In the genomic region with DNA sequence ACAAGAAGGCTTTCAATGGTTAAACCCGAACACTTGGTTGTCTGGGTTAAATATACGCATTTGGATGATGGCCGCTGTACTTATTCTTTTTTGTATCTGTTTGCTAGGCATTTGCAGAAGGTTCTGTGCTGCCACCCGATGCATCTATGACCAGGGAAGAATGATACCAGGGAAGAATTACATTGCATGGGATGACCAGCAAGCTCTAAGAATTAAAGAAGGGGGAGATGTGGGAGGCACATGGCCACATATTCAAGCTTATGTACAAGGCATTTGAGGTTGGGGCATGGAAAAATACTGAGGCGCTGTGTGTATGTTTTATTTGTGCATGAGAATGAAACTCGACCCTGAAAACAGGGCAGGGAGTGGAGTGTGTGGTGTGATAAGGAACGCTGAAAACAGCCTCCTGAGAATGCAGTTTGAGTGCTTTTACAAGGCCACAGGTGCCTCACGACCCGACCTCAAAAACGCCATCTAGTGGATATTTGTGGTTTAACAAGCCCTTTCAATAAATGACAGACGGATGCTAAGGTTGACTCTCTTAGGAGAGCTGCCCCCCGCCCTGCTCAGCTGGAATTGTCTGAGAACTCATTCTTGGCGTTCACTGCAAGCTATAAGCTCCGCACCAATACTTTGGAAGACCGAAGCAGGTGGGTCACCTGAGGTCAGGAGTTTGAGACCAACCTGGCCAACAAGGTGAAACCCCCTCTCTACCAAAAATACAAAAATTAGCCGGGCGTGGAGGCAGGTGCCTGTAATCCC, we compare ENCODE assay signal across 8 cellular contexts. TPM values are rescaled to one million over a fixed set of nuclear protein-coding genes. Genes with fewer than 3 reads are reported as not detected.
DNase-seq lines count a peak whose midpoint lies in the region; ATAC-seq lines count a peak whose summit lies in the region.
"Not testable (repeated sequence)": the region's sequence is repeated elsewhere in the genome, so short reads cannot be mapped to it uniquely, and the experiment has no call there.

No MANE protein-coding gene starts in this region.

- DNase-seq in DMS114 treated with DMSO at 0.1 percent for 48 hours (lab: John Stamatoyannopoulos, UW; ENCODE audit: unreplicated experiment) (peak; percentile 24), LHCN-M2 (ENCODE audit: low read depth) (peak; percentile 53), NCI-H82 (lab: John Stamatoyannopoulos, UW) (peak; percentile 95), dermis blood vessel endothelial cell (peak; percentile 77), left kidney (ENCODE audit: low read depth, low spot score) (peak; percentile 87)
- peak; percentile 28 to 37 for DNase-seq in activated CD4-positive, alpha-beta T cell treated with anti-CD3 and anti-CD28 coated beads for 4 hours
- peak; percentile 37 to 70 for DNase-seq in stimulated activated effector memory CD8-positive, alpha-beta T cell treated with anti-CD3 and anti-CD28 coated beads, Interleukin-12 subunit alpha, Interleukin-12 subunit beta, amount 100 ng/mL, for 72 hours (ENCODE audit: low spot score in 2 of 2)

- ATAC-seq in GM21576 (IDR thresholded peaks at IDR 0.05; ENCODE audit: unreplicated experiment) = peak; percentile 85
- peak; percentile 79 for ATAC-seq in stimulated activated effector memory CD8-positive, alpha-beta T cell treated with anti-CD3 and anti-CD28 coated beads, Interleukin-12 subunit alpha, Interleukin-12 subunit beta, amount 100 ng/mL, for 72 hours

- peaks cover 11% of the 10 kb centered on the region for H3K9me3 Mint-ChIP-seq in stimulated activated effector memory CD8-positive, alpha-beta T cell treated with anti-CD3 and anti-CD28 coated beads, Interleukin-12 subunit alpha, Interleukin-12 subunit beta, amount 100 ng/mL, for 72 hours

- not testable (repeated sequence) for H3K27ac Mint-ChIP-seq in stimulated activated effector memory CD8-positive, alpha-beta T cell treated with anti-CD3 and anti-CD28 coated beads, Interleukin-12 subunit alpha, Interleukin-12 subunit beta, amount 100 ng/mL, for 72 hours

- H3K4me3 Mint-ChIP-seq in stimulated activated effector memory CD8-positive, alpha-beta T cell treated with anti-CD3 and anti-CD28 coated beads, Interleukin-12 subunit alpha, Interleukin-12 subunit beta, amount 100 ng/mL, for 72 hours = not testable (repeated sequence)

- H3K4me1 Mint-ChIP-seq in stimulated activated effector memory CD8-positive, alpha-beta T cell treated with anti-CD3 and anti-CD28 coated beads, Interleukin-12 subunit alpha, Interleukin-12 subunit beta, amount 100 ng/mL, for 72 hours = not testable (repeated sequence)

- H3K36me3 Mint-ChIP-seq in stimulated activated effector memory CD8-positive, alpha-beta T cell treated with anti-CD3 and anti-CD28 coated beads, Interleukin-12 subunit alpha, Interleukin-12 subunit beta, amount 100 ng/mL, for 72 hours = not testable (repeated sequence)

RNA-seq across cellular contexts. Expression of gene SENP2, which starts 10.8 kb away (rescaled TPM):
- total RNA-seq in LHCN-M2 (2014; rRNA removed) (28.4 and 28.5 TPM in 2 replicates), dermis blood vessel endothelial cell (38.1 and 43.1 TPM in 2 replicates)
- 15.1 TPM for polyA plus RNA-seq in LHCN-M2 (2012)

RNA-seq across cellular contexts. Expression of gene LIPH, which starts 22.9 kb away (rescaled TPM):
- not detected in 2 replicates for total RNA-seq in LHCN-M2 (2014; rRNA removed)
- polyA plus RNA-seq in LHCN-M2 (2012) = 0.05 TPM
- 0.19 TPM in 1 of 2 replicates, not detected in the other for total RNA-seq in dermis blood vessel endothelial cell

Comparison
In these comparisons a context has a peak if more than half of its experiments do, and no peak if none do; other contexts are left out.
1. Peak in every context shown above with its lines: DNase-seq and ATAC-seq.
2. DNase-seq: peak in every context shown above with its lines; median percentile 95 in NCI-H82; 87 in left kidney; 77 in dermis blood vessel endothelial cell; 54 in stimulated activated effector memory CD8-positive, alpha-beta T cell treated with anti-CD3 and anti-CD28 coated beads, Interleukin-12 subunit alpha, Interleukin-12 subunit beta, amount 100 ng/mL, for 72 hours; 53 in LHCN-M2; 32 in activated CD4-positive, alpha-beta T cell treated with anti-CD3 and anti-CD28 coated beads for 4 hours; 24 in DMS114 treated with DMSO at 0.1 percent for 48 hours.